8 cellular contexts compared by ENCODE assay signal in the genomic region with DNA sequence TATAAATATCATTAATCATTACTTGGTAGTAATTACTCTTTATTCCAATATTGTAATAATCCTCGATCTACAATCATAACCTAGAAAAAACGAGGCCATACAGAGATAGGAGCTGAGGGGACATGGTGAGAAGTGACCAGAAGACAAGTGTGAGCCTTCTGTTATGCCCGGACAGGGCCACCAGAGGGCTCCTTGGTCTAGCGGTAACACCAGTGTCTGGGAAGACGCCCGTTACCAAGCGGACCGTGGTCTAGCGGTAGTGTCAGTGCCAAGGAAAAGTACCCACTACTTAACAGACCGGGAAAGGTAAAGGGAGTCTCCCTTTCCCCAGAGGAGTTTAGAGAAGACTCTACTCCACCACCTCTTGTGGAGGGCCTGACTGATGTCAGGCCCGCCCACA. TPM values are rescaled to one million over a fixed set of nuclear protein-coding genes. Genes with fewer than 3 reads are reported as not detected.
DNase-seq lines count a peak whose midpoint lies in the region; FAIRE-seq and TF ChIP-seq lines count a peak whose summit lies in the region.
"Not testable (repeated sequence)": the region's sequence is repeated elsewhere in the genome, so short reads cannot be mapped to it uniquely, and the experiment has no call there.

No MANE protein-coding gene starts in this region.

- not testable (repeated sequence) for H4K8ac ChIP-seq in mesendoderm (ENCODE audit: low read depth, low read length)

- H2BK5ac ChIP-seq in mesendoderm (ENCODE audit: low read length): not testable (repeated sequence)

- H3K18ac ChIP-seq in mesendoderm (ENCODE audit: low read length): not testable (repeated sequence)

- not testable (repeated sequence) for H3K4me3 ChIP-seq in AG09309 (ENCODE audit: control insufficient read depth, low read depth, low read length); WERI-Rb-1 (ENCODE audit: low read depth, low read length); bronchial epithelial cell (ENCODE audit: low read depth, low read length); fibroblast of villous mesenchyme (ENCODE audit: low read depth, low read length); mesendoderm (ENCODE audit: low read length)

- H3K9ac ChIP-seq in mesendoderm (ENCODE audit: low read length): not testable (repeated sequence)

- H3K4me2 ChIP-seq in mesendoderm (ENCODE audit: low read length): not testable (repeated sequence)

- H2BK15ac ChIP-seq in mesendoderm (replicated peaks; ENCODE audit: low read depth): not testable (repeated sequence)

- not testable (repeated sequence) for H3K4me1 ChIP-seq in mesendoderm (ENCODE audit: control insufficient read depth, low read depth, low read length)

- not testable (repeated sequence) for DNase-seq in AG09309 (ENCODE audit: low read depth); WERI-Rb-1; bronchial epithelial cell (ENCODE audit: low read depth)
- peak; percentile 3 for DNase-seq in NCI-H69 (lab: John Stamatoyannopoulos, UW)
- peak; percentile 10 for DNase-seq in fibroblast of villous mesenchyme (ENCODE audit: low read depth)
- peak; percentile 20 for DNase-seq in mesendoderm
- peak; percentile 23 for DNase-seq in stimulated activated CD8-positive, alpha-beta memory T cell treated with anti-CD3 and anti-CD28 coated beads, Interleukin-4, amount 100 ng/mL, for 48 hours

- not testable (repeated sequence) for H3K4ac ChIP-seq in mesendoderm (ENCODE audit: low read depth, low read length)

- not testable (repeated sequence) for H3K27me3 ChIP-seq in WERI-Rb-1 (ENCODE audit: insufficient read depth, low read depth, severe bottlenecking); bronchial epithelial cell (ENCODE audit: control insufficient read depth, insufficient read depth, low read length); mesendoderm (ENCODE audit: insufficient read depth, low read length, poor library complexity)

- TF ChIP-seq CTCF in AG09309 (IDR thresholded peaks at IDR 0.05; ENCODE audit: control insufficient read depth, insufficient read depth, low read depth, low read length, missing control alignments) (peak; percentile 50), GM12874 (IDR thresholded peaks at IDR 0.05; ENCODE audit: insufficient read depth, low read depth, low read length) (0 out of 2 replicates have a peak, but pooled peaks have one; percentile 9), WERI-Rb-1 (IDR thresholded peaks at IDR 0.05; ENCODE audit: low read depth, low read length) (peak; percentile 45), bronchial epithelial cell (IDR thresholded peaks at IDR 0.05; ENCODE audit: insufficient read depth, low read length, severe bottlenecking) (peak; percentile 31), fibroblast of villous mesenchyme (IDR thresholded peaks at IDR 0.05; ENCODE audit: insufficient read depth, low read depth, low read length) (peak; percentile 49)

- H2AK5ac ChIP-seq in mesendoderm (ENCODE audit: low read length): not testable (repeated sequence)

- H3K56ac ChIP-seq in mesendoderm (ENCODE audit: low read length): not testable (repeated sequence)

- not testable (repeated sequence) for H3K36me3 ChIP-seq in WERI-Rb-1; bronchial epithelial cell (ENCODE audit: control insufficient read depth, insufficient read depth, low read length); mesendoderm (ENCODE audit: control insufficient read depth, insufficient read depth, low read length)

- not testable (repeated sequence) for H3K27ac ChIP-seq in WERI-Rb-1; mesendoderm (ENCODE audit: low read depth, low read length)

- H3K79me1 ChIP-seq in mesendoderm (ENCODE audit: low read length): not testable (repeated sequence)

- H3K79me2 ChIP-seq in mesendoderm (ENCODE audit: control insufficient read depth, insufficient read depth, low read length): not testable (repeated sequence)

- not testable (repeated sequence) for H4K5ac ChIP-seq in mesendoderm (ENCODE audit: low read length)

- not testable (repeated sequence) for FAIRE-seq in bronchial epithelial cell (lab: Jason Lieb, UNC)

- no CpG with 5 or more reads among the region's 11 CpGs for WGBS in mesendoderm (ENCODE audit: extremely low coverage, insufficient coverage, low lambda C conversion rate)

- not testable (repeated sequence) for H3K23ac ChIP-seq in mesendoderm (ENCODE audit: low read length)

- not testable (repeated sequence) for H2BK120ac ChIP-seq in mesendoderm (ENCODE audit: low read depth, low read length)

- H3K9me3 ChIP-seq in WERI-Rb-1 (ENCODE audit: severe bottlenecking): not testable (repeated sequence)

RNA-seq across cellular contexts. Expression of gene GPC1, which starts 59.5 kb away (rescaled TPM):
- total RNA-seq in bronchial epithelial cell: 65.8 and 103 TPM in 2 replicates
- total RNA-seq in fibroblast of villous mesenchyme: 88.9 and 106 TPM in 2 replicates
- polyA plus RNA-seq in mesendoderm (2013, experiment 1 of 2): 13.5 TPM
- 14.4 TPM for polyA plus RNA-seq in mesendoderm (2013, experiment 2 of 2)
